Comparison of ENCODE assay signal across 26 cellular contexts in genomic region chr2:1865716-1866234, GRCh38.
"Had no signal": no experiment of that assay in that cellular context is flagged by ENCODE, and none has a peak within 500 bp of the region (broad histone marks: within the 10 kb centered on the region; RNA-seq: fewer than 3 reads in every experiment).

No MANE protein-coding gene starts in this region.

- H3K36me3 Mint-ChIP-seq: activated naive CD8-positive, alpha-beta T cell; immature natural killer cell had no signal

- H3K4me3 ChIP-seq: adrenal gland, breast epithelium, coronary artery, left ventricle myocardium inferior, ovary, prostate gland, spleen had no signal

- H3K27ac Mint-ChIP-seq: activated naive CD8-positive, alpha-beta T cell; activated T-helper 2 cell treated with anti-CD3 and anti-CD28 coated beads, Interferon-gamma antibody, Interleukin-2, Interleukin-4, amounts not matched to agents 10 μg/mL and 5 μg/mL and 100 μg/mL, durations not matched to agents 14 hours and 24 hours and 36 hours; immature natural killer cell had no signal

- H3K4me3 Mint-ChIP-seq: activated naive CD8-positive, alpha-beta T cell; activated T-cell treated with anti-CD3 and anti-CD28 coated beads, Interleukin-2, amount 50 U/mL, for 4 hours; immature natural killer cell; neural crest cell had no signal

- H3K27ac ChIP-seq: adrenal gland, breast epithelium, coronary artery, foreskin keratinocyte, left ventricle myocardium inferior, ovary, prostate gland, spleen had no signal

- H3K9me3 Mint-ChIP-seq: activated T-cell treated with anti-CD3 and anti-CD28 coated beads, Interleukin-2, amount 50 U/mL, for 4 hours; activated T-helper 2 cell treated with anti-CD3 and anti-CD28 coated beads, Interferon-gamma antibody, Interleukin-2, Interleukin-4, amounts not matched to agents 10 μg/mL and 5 μg/mL and 100 μg/mL, durations not matched to agents 14 hours and 24 hours and 36 hours; immature natural killer cell; neural crest cell had no signal

- FAIRE-seq: astrocyte had no signal

- H3K9me3 ChIP-seq: adrenal gland, breast epithelium, left ventricle myocardium inferior, ovary, prostate gland, spleen had no signal

- H3K4me1 Mint-ChIP-seq: immature natural killer cell had no signal

- H3K36me3 ChIP-seq: adrenal gland, breast epithelium, left ventricle myocardium inferior, ovary, prostate gland, spleen had no signal

- DNase-seq: activated CD4-positive, alpha-beta T cell treated with anti-CD3 and anti-CD28 coated beads for 4 hours; activated CD4-positive, alpha-beta T cell treated with anti-CD3 and anti-CD28 coated beads, Interleukin-2, amount 50 U/mL, for 48 hours; activated CD4-positive, CD25-positive, alpha-beta regulatory T cell; activated CD8-positive, alpha-beta memory T cell treated with anti-CD3 and anti-CD28 coated beads, Interleukin-2, amount 50 U/mL, for 48 hours; activated naive CD4-positive, alpha-beta T cell; activated T-cell treated with anti-CD3 and anti-CD28 coated beads, Interleukin-2, amount 50 U/mL, for 4 hours; adrenal gland; erythroblast; foreskin keratinocyte; immature natural killer cell; kidney glomerular epithelial cell; left ventricle myocardium inferior; mammary epithelial cell; midbrain; ovary; spleen; stimulated activated CD4-positive, alpha-beta T cell treated with anti-CD3 and anti-CD28 coated beads, Interleukin-4, amount 100 ng/mL, for 1 hour; stimulated activated naive CD4-positive, alpha-beta T cell treated with Interleukin-2 at 50 U/mL for 16 hours; T-helper 9 cell had no signal

- H3K4me1 ChIP-seq: adrenal gland, breast epithelium, foreskin keratinocyte, left ventricle myocardium inferior, prostate gland had no signal

- ATAC-seq: foreskin keratinocyte had no signal

- H3K27me3 ChIP-seq: adrenal gland, ovary had no signal
